Comparison of ENCODE assay signal across 27 cellular contexts in the genomic region with DNA sequence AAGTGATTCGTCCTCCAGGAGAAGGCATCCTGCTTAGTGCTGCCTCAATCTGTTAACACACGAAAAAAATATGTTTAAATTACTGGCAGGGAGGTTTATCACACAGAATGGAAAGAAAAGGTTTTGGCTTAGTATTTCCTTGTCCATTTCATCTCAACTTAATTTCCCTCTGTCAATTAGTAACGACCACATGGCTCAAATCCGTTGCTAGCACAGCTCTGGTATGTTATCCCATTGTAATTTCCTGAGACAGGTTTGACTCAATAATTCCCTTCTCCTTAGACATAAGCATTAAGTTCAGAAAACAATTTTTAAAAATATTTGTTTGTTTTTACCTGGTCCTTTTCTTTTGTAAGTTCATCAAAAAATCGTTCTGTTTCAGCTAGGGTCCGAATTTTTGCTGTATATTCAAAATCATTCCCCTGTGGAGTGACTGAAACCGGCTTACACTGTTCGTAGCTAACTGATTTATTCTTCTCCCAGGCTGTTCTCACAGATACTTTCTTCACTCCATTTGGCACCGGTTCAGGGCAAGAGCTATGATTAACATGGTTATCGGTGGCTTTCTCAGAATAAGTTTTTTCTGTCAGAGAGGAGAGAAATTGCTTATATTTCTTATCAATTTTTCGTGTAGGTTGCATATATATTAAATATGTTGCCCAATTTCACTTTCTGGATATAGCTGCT. TPM values are rescaled to one million over a fixed set of nuclear protein-coding genes. Genes with fewer than 3 reads are reported as not detected.
DNase-seq lines count a peak whose midpoint lies in the region; ATAC-seq and TF ChIP-seq lines count a peak whose summit lies in the region.
"Had no signal": no experiment of that assay in that cellular context is flagged by ENCODE, and none has a peak within 500 bp of the region (broad histone marks: within the 10 kb centered on the region; RNA-seq: fewer than 3 reads in every experiment).

No MANE protein-coding gene starts in this region.

- no peak overlapping the region for H3K9ac ChIP-seq in GM23248
- H3K9ac ChIP-seq: BLaER1, KMS-11 had no signal

- ATAC-seq in left ventricle myocardium superior (no peak), HG02884 (IDR thresholded peaks at IDR 0.05; ENCODE audit: unreplicated experiment) (no peak)
- ATAC-seq: naive thymus-derived CD8-positive, alpha-beta T cell; stimulated activated effector memory CD8-positive, alpha-beta T cell treated with anti-CD3 and anti-CD28 coated beads, Interleukin-12 subunit alpha, Interleukin-12 subunit beta, amount 100 ng/mL, for 72 hours; T-cell; WTC11 had no signal

- no peaks in the 10 kb centered on the region for H3K9me2 ChIP-seq in GM23248 (ENCODE audit: insufficient read depth)

- WGBS in GM23248 (ENCODE audit: low coverage in 1 of 2, low lambda C conversion rate in 2 of 2, missing lambda C conversion rate in 2 of 2), 2 experiments: 71 to 72% methylated on average over 11 of the region's 11 CpGs

- no peak for TF ChIP-seq CTCF in progenitor cell of endocrine pancreas (IDR thresholded peaks at IDR 0.05; ENCODE audit: unreplicated experiment)

- no peaks in the 10 kb centered on the region for H3K9me3 Mint-ChIP-seq in progenitor cell of endocrine pancreas (ENCODE audit: low read depth)
- no peaks in the 10 kb centered on the region for H3K9me3 Mint-ChIP-seq in activated T-cell treated with anti-CD3 and anti-CD28 coated beads, Interleukin-2, amount 50 U/mL, for 24 hours
- H3K9me3 Mint-ChIP-seq: H9; immature natural killer cell; naive thymus-derived CD8-positive, alpha-beta T cell; stimulated activated effector memory CD8-positive, alpha-beta T cell treated with anti-CD3 and anti-CD28 coated beads, Interleukin-12 subunit alpha, Interleukin-12 subunit beta, amount 100 ng/mL, for 72 hours; T-cell; type B pancreatic cell; WTC11 had no signal

- no peaks in the 10 kb centered on the region for H3K27me3 Mint-ChIP-seq in progenitor cell of endocrine pancreas
- no peaks in the 10 kb centered on the region for H3K27me3 Mint-ChIP-seq in activated T-cell treated with anti-CD3 and anti-CD28 coated beads, Interleukin-2, amount 50 U/mL, for 24 hours
- H3K27me3 Mint-ChIP-seq: naive thymus-derived CD8-positive, alpha-beta T cell; T-cell; type B pancreatic cell had no signal

- no peak overlapping the region for H2AFZ ChIP-seq in GM23248

- H3K9me3 ChIP-seq in GM23248 (ENCODE audit: low read depth): no peaks in the 10 kb centered on the region
- H3K9me3 ChIP-seq: BLaER1 had no signal

- no peaks in the 10 kb centered on the region for H3K79me2 ChIP-seq in GM23248 (ENCODE audit: insufficient read depth)

- DNase-seq in GM23248 (peak; percentile 34), amniotic epithelial cell (ENCODE audit: low read depth) (peak; percentile 68), iris pigment epithelial cell (ENCODE audit: low read depth) (peak; percentile 42), progenitor cell of endocrine pancreas (ENCODE audit: low spot score, unreplicated experiment) (no peak), left ventricle myocardium superior (no peak), ecto neural progenitor cell (ENCODE audit: low spot score) (no peak)
- DNase-seq in activated T-cell treated with anti-CD3 and anti-CD28 coated beads, Interleukin-2, amount 50 U/mL, for 24 hours: no peak
- DNase-seq: activated CD4-positive, alpha-beta T cell treated with anti-CD3 and anti-CD28 coated beads, Interleukin-2, amount 50 U/mL, for 48 hours; activated naive CD4-positive, alpha-beta T cell treated with Interleukin-2 at 50 U/mL for 16 hours; brain microvascular endothelial cell; dorsolateral prefrontal cortex; H9; immature natural killer cell; midbrain; naive thymus-derived CD8-positive, alpha-beta T cell; NCI-H1417; NCI-H2081; NCI-H526; nucleus accumbens; SHP77 treated with DMSO at 0.1 percent for 48 hours; T-cell had no signal

- H3K4me3 ChIP-seq in GM23248: no peak overlapping the region
- H3K4me3 ChIP-seq: BLaER1, dorsolateral prefrontal cortex had no signal

- 0 out of 2 replicates have a peak, but pooled peaks cover 5% of the 10 kb centered on the region for H3F3A ChIP-seq in GM23248 (ENCODE audit: insufficient read depth)

- peaks cover 3% of the 10 kb centered on the region for H3K36me3 Mint-ChIP-seq in progenitor cell of endocrine pancreas (ENCODE audit: insufficient read depth)
- H3K36me3 Mint-ChIP-seq in activated T-cell treated with anti-CD3 and anti-CD28 coated beads, Interleukin-2, amount 50 U/mL, for 24 hours (ENCODE audit: low read depth): peaks cover 77% of the 10 kb centered on the region

- intact Hi-C loops in left ventricle myocardium superior (cut with micrococcal nuclease): no loop called here

- no peak overlapping the region for H3K4me2 ChIP-seq in GM23248 (ENCODE audit: unreplicated experiment)
- H3K4me2 ChIP-seq: BLaER1, KMS-11 had no signal

- peaks cover 15% of the 10 kb centered on the region; the same call in 1 of the 2 replicates for H3K36me3 ChIP-seq in GM23248 (ENCODE audit: low read depth)

- H4K20me1 ChIP-seq in GM23248 (ENCODE audit: insufficient read depth): no peaks in the 10 kb centered on the region
- H4K20me1 ChIP-seq: BLaER1 had no signal

- H3K27ac ChIP-seq in GM23248: no peak overlapping the region
- H3K27ac ChIP-seq: BLaER1, brain microvascular endothelial cell, dorsolateral prefrontal cortex, KMS-11 had no signal

- no peaks in the 10 kb centered on the region for H3K27me3 ChIP-seq in GM23248 (replicated peaks; ENCODE audit: insufficient read depth)
- H3K27me3 ChIP-seq: BLaER1, brain microvascular endothelial cell, dorsolateral prefrontal cortex had no signal

- peaks cover 12% of the 10 kb centered on the region for H3K4me1 Mint-ChIP-seq in progenitor cell of endocrine pancreas (ENCODE audit: low read depth)
- peaks cover 5% of the 10 kb centered on the region for H3K4me1 Mint-ChIP-seq in activated T-cell treated with anti-CD3 and anti-CD28 coated beads, Interleukin-2, amount 50 U/mL, for 24 hours (ENCODE audit: low read depth)
- H3K4me1 Mint-ChIP-seq: H9; immature natural killer cell; naive thymus-derived CD8-positive, alpha-beta T cell; stimulated activated effector memory CD8-positive, alpha-beta T cell treated with anti-CD3 and anti-CD28 coated beads, Interleukin-12 subunit alpha, Interleukin-12 subunit beta, amount 100 ng/mL, for 72 hours; T-cell; WTC11 had no signal

- no peaks in the 10 kb centered on the region for H3K4me1 ChIP-seq in GM23248 (ENCODE audit: insufficient read depth)
- H3K4me1 ChIP-seq: BLaER1 had no signal

- peak overlapping the region; percentile 22 for H3K27ac Mint-ChIP-seq in progenitor cell of endocrine pancreas
- H3K27ac Mint-ChIP-seq in activated T-cell treated with anti-CD3 and anti-CD28 coated beads, Interleukin-2, amount 50 U/mL, for 24 hours: no peak overlapping the region
- H3K27ac Mint-ChIP-seq: immature natural killer cell; naive thymus-derived CD8-positive, alpha-beta T cell; stimulated activated effector memory CD8-positive, alpha-beta T cell treated with anti-CD3 and anti-CD28 coated beads, Interleukin-12 subunit alpha, Interleukin-12 subunit beta, amount 100 ng/mL, for 72 hours; type B pancreatic cell; WTC11 had no signal

- in situ Hi-C loops in GM23248 (cut with MboI): no loop called here

- H3K4me3 Mint-ChIP-seq in progenitor cell of endocrine pancreas (ENCODE audit: low read depth): no peak overlapping the region
- no peak overlapping the region for H3K4me3 Mint-ChIP-seq in activated T-cell treated with anti-CD3 and anti-CD28 coated beads, Interleukin-2, amount 50 U/mL, for 24 hours
- H3K4me3 Mint-ChIP-seq: H9; immature natural killer cell; naive thymus-derived CD8-positive, alpha-beta T cell; stimulated activated effector memory CD8-positive, alpha-beta T cell treated with anti-CD3 and anti-CD28 coated beads, Interleukin-12 subunit alpha, Interleukin-12 subunit beta, amount 100 ng/mL, for 72 hours; T-cell; type B pancreatic cell; WTC11 had no signal

RNA-seq across cellular contexts. Expression of a gene that starts 10.1 kb away (rescaled TPM):
- total RNA-seq in GM23248 (2014; rRNA removed; shearing (Covaris generic)): 2.0 and 2.1 TPM in 2 replicates
- 0.37 and 0.63 TPM in 2 replicates for polyA plus RNA-seq in GM23248 (2016; fragmentation: Nextera tagmentation; extraction: Ambion mirVana)
- total RNA-seq in progenitor cell of endocrine pancreas: 2.1 and 2.6 TPM in 2 replicates
- total RNA-seq in left ventricle myocardium superior: 20.8 TPM

Comparison
In these comparisons a context has a peak if more than half of its experiments do, and no peak if none do; other contexts are left out.
1. DNase-seq: peak in GM23248 (single experiment), amniotic epithelial cell (single experiment) and iris pigment epithelial cell (single experiment); none in progenitor cell of endocrine pancreas (single experiment), left ventricle myocardium superior (single experiment), ecto neural progenitor cell (single experiment) and activated T-cell treated with anti-CD3 and anti-CD28 coated beads, Interleukin-2, amount 50 U/mL, for 24 hours (single experiment).